ENCODE assay signal across 25 cellular contexts in genomic region chrX:46645614-46646013, GRCh38.
"Had no signal": no experiment of that assay in that cellular context is flagged by ENCODE, and none has a peak within 500 bp of the region (broad histone marks: within the 10 kb centered on the region; RNA-seq: fewer than 3 reads in every experiment).

No MANE protein-coding gene starts in this region.

- H3K27me3 ChIP-seq: right atrium auricular region, suprapubic skin, transverse colon, uterus had no signal

- H3K4me3 Mint-ChIP-seq: activated CD4-positive, alpha-beta T cell treated with anti-CD3 and anti-CD28 coated beads, Interleukin-2, amount 10 ng/mL, durations not matched to agents 24 days and 14 days; activated CD8-positive, alpha-beta T cell treated with anti-CD3 and anti-CD28 coated beads for 36 hours; activated naive CD4-positive, alpha-beta T cell treated with anti-CD3 and anti-CD28 coated beads for 36 hours; effector memory CD8-positive, alpha-beta T cell; immature natural killer cell; natural killer cell treated with Interleukin-12 subunit alpha and Interleukin-12 subunit beta and Interleukin-15 and Interleukin-18, amount 100 ng/mL, for 72 hours had no signal

- H3K9me3 Mint-ChIP-seq: activated CD4-positive, alpha-beta T cell treated with anti-CD3 and anti-CD28 coated beads, Interleukin-2, amount 10 ng/mL, durations not matched to agents 24 days and 14 days; activated CD8-positive, alpha-beta T cell treated with anti-CD3 and anti-CD28 coated beads for 36 hours; activated naive CD4-positive, alpha-beta T cell treated with anti-CD3 and anti-CD28 coated beads for 36 hours; activated naive CD8-positive, alpha-beta T cell treated with anti-CD3 and anti-CD28 coated beads, Interleukin-2, amount 10 ng/mL, durations not matched to agents 7 days and 5 days; effector memory CD8-positive, alpha-beta T cell; immature natural killer cell; natural killer cell treated with Interleukin-12 subunit alpha and Interleukin-12 subunit beta and Interleukin-15 and Interleukin-18, amount 100 ng/mL, for 72 hours had no signal

- DNase-seq: activated CD4-positive, alpha-beta T cell treated with anti-CD3 and anti-CD28 coated beads, Interleukin-2, amount 10 ng/mL, durations not matched to agents 24 days and 14 days; activated CD4-positive, CD25-positive, alpha-beta regulatory T cell treated with anti-CD3 and anti-CD28 coated beads, Interleukin-2, amount 50 U/mL, for 72 hours; activated CD8-positive, alpha-beta T cell treated with anti-CD3 and anti-CD28 coated beads for 36 hours; activated effector memory CD4-positive, alpha-beta T cell treated with Interleukin-2 at 50 U/mL for 16 hours; activated naive CD4-positive, alpha-beta T cell treated with anti-CD3 and anti-CD28 coated beads for 36 hours; activated naive CD8-positive, alpha-beta T cell treated with anti-CD3 and anti-CD28 coated beads, Interleukin-2, amount 10 ng/mL, durations not matched to agents 7 days and 5 days; caudate nucleus; cortex of kidney; effector memory CD8-positive, alpha-beta T cell; erythroblast; head of caudate nucleus; hippocampal formation; immature natural killer cell; kidney; left colon; mesendoderm; stimulated activated CD4-positive, alpha-beta T cell treated with anti-CD3 and anti-CD28 coated beads, Interleukin-15, amount 100 ng/mL, for 24 hours; stimulated activated CD4-positive, alpha-beta T cell treated with anti-CD3 and anti-CD28 coated beads, Interleukin-2, amount 100 ng/mL, for 24 hours; stimulated activated naive CD4-positive, alpha-beta T cell; transverse colon; uterus; WERI-Rb-1 had no signal

- H3K27me3 Mint-ChIP-seq: activated CD4-positive, alpha-beta T cell treated with anti-CD3 and anti-CD28 coated beads, Interleukin-2, amount 10 ng/mL, durations not matched to agents 24 days and 14 days; activated CD8-positive, alpha-beta T cell treated with anti-CD3 and anti-CD28 coated beads for 36 hours; activated naive CD8-positive, alpha-beta T cell treated with anti-CD3 and anti-CD28 coated beads, Interleukin-2, amount 10 ng/mL, durations not matched to agents 7 days and 5 days; effector memory CD8-positive, alpha-beta T cell had no signal

- H3K27ac ChIP-seq: right atrium auricular region, suprapubic skin, transverse colon, uterus, WERI-Rb-1 had no signal

- H3K9me3 ChIP-seq: right atrium auricular region, suprapubic skin, transverse colon, uterus had no signal

- H3K36me3 ChIP-seq: right atrium auricular region, suprapubic skin, transverse colon, uterus, WERI-Rb-1 had no signal

- H3K4me1 ChIP-seq: right atrium auricular region, transverse colon, uterus had no signal

- H3K36me3 Mint-ChIP-seq: immature natural killer cell; natural killer cell treated with Interleukin-12 subunit alpha and Interleukin-12 subunit beta and Interleukin-15 and Interleukin-18, amount 100 ng/mL, for 72 hours had no signal

- H3K27ac Mint-ChIP-seq: activated CD8-positive, alpha-beta T cell treated with anti-CD3 and anti-CD28 coated beads for 36 hours; activated naive CD4-positive, alpha-beta T cell treated with anti-CD3 and anti-CD28 coated beads for 36 hours; activated naive CD8-positive, alpha-beta T cell treated with anti-CD3 and anti-CD28 coated beads, Interleukin-2, amount 10 ng/mL, durations not matched to agents 7 days and 5 days; effector memory CD8-positive, alpha-beta T cell; immature natural killer cell; natural killer cell treated with Interleukin-12 subunit alpha and Interleukin-12 subunit beta and Interleukin-15 and Interleukin-18, amount 100 ng/mL, for 72 hours had no signal

- H3K4me3 ChIP-seq: right atrium auricular region, suprapubic skin, transverse colon, uterus had no signal

- ATAC-seq: activated CD8-positive, alpha-beta T cell treated with anti-CD3 and anti-CD28 coated beads for 36 hours; effector memory CD8-positive, alpha-beta T cell; left colon; natural killer cell treated with Interleukin-12 subunit alpha and Interleukin-12 subunit beta and Interleukin-15 and Interleukin-18, amount 100 ng/mL, for 72 hours had no signal
